In genomic region chr3:65833761-65834505, GRCh38 we compare ENCODE assay signal across 11 cellular contexts.
DNase-seq lines count a peak whose midpoint lies in the region; ATAC-seq, FAIRE-seq and TF ChIP-seq lines count a peak whose summit lies in the region.
"Had no signal": no experiment of that assay in that cellular context is flagged by ENCODE, and none has a peak within 500 bp of the region (broad histone marks: within the 10 kb centered on the region; RNA-seq: fewer than 3 reads in every experiment).

No MANE protein-coding gene starts in this region.

- CTCF ChIA-PET in GM12878 (lab: Yijun Ruan, JAX) = interaction anchor here (0.7 to 1.5 kb wide), 4 partner anchors 11 to 51 kb away, joined by 3 to 4 read pairs (median 3); no protein-coding TSS in a partner anchor

- TF ChIP-seq POLR2A in GM12878 (IDR thresholded peaks at IDR 0.05; ENCODE audit: low read depth, low read length) = no peak
- no peak for TF ChIP-seq POLR2A in spleen (IDR thresholded peaks at IDR 0.05)

- no peak for TF ChIP-seq CTCF in AG10803 (conservative IDR thresholded peaks at IDR 0.05; ENCODE audit: low read length)
- no peak for TF ChIP-seq CTCF in GM12878 (IDR thresholded peaks at IDR 0.05 in 2 of 3, conservative IDR thresholded peaks at IDR 0.05 in 1 of 3; ENCODE audit: control insufficient read depth in 2 of 3, extremely low read depth in 1 of 3, insufficient read depth in 1 of 3, low read depth in 3 of 3, low read length in 3 of 3)
- TF ChIP-seq CTCF in keratinocyte (optimal IDR thresholded peaks at IDR 0.05 in 1 of 3, IDR thresholded peaks at IDR 0.05 in 1 of 3, conservative IDR thresholded peaks at IDR 0.05 in 1 of 3; ENCODE audit: extremely low read depth in 1 of 3, insufficient read depth in 2 of 3, low read length in 3 of 3) = no peak
- TF ChIP-seq CTCF in spleen (IDR thresholded peaks at IDR 0.05 in 8 of 11, conservative IDR thresholded peaks at IDR 0.05 in 3 of 11) = no peak
- no peak for TF ChIP-seq CTCF in colonic mucosa (IDR thresholded peaks at IDR 0.05)

- H3K9me1 ChIP-seq in keratinocyte (ENCODE audit: control insufficient read depth, extremely low read depth, insufficient read depth, low read length) = no peaks in the 10 kb centered on the region

- H2AFZ ChIP-seq in GM12878 (ENCODE audit: control insufficient read depth, low read depth, low read length) = no peak overlapping the region
- H2AFZ ChIP-seq in keratinocyte (ENCODE audit: control insufficient read depth, low read length) = peak overlapping the region; percentile 28

- POLR2A ChIA-PET in GM12878 (lab: Charles Lee) = no interaction called here

- BruUV-seq in GM12878 (replicated peaks; lab: Mats Ljungman, UMichigan) = no TSS peak

- DNase-seq in AG10803 (ENCODE audit: low read depth) (peak; percentile 74), HTR-8/SVneo (ENCODE audit: insufficient read length, low spot score) (no peak), GM12878 (ENCODE audit: low read depth, low spot score) (no peak), keratinocyte (ENCODE audit: low read depth, low spot score) (no peak), NCI-H524 treated with DMSO at 0.1 percent for 48 hours (lab: John Stamatoyannopoulos, UW) (no peak), spleen (no peak), colonic mucosa (no peak), MG63 (no peak)
- DNase-seq: activated gamma-delta T cell, C1 segment of cervical spinal cord, NCI-H1048 had no signal

- dilution Hi-C loops in keratinocyte (cut with MboI; ENCODE audit: extremely low pct_ligation_motif_present, low sequenced_read_pairs) = no loop called here

- H3K4me2 ChIP-seq in GM12878 (ENCODE audit: control insufficient read depth, insufficient read depth) (peak overlapping the region; percentile 38; the same call in 1 of the 2 replicates), keratinocyte (ENCODE audit: control insufficient read depth, extremely low read depth, insufficient read depth, low read depth, low read length) (peak overlapping the region; percentile 63)

- H3K79me2 ChIP-seq in GM12878 (ENCODE audit: control insufficient read depth, insufficient read depth, low read length) = no peaks in the 10 kb centered on the region
- H3K79me2 ChIP-seq in keratinocyte (ENCODE audit: control insufficient read depth, insufficient read depth, low read length) = no peaks in the 10 kb centered on the region

- H3K36me3 ChIP-seq in GM12878 (ENCODE audit: control insufficient read depth in 2 of 2, insufficient read depth in 2 of 2, low read length in 1 of 2) (no peaks in the 10 kb centered on the region), keratinocyte (ENCODE audit: control insufficient read depth in 2 of 2, extremely low read depth in 1 of 2, insufficient read depth in 2 of 2, low read length in 2 of 2) (no peaks in the 10 kb centered on the region), spleen (no peaks in the 10 kb centered on the region), colonic mucosa (no peaks in the 10 kb centered on the region), MG63 (no peaks in the 10 kb centered on the region)

- H3K9ac ChIP-seq in GM12878 (ENCODE audit: control insufficient read depth, insufficient read depth, low read length) (no peak overlapping the region), keratinocyte (ENCODE audit: control insufficient read depth, extremely low read depth, insufficient read depth, low read length) (no peak overlapping the region), colonic mucosa (ENCODE audit: low read depth in 2 of 2, low read length in 2 of 2) (no peak overlapping the region)

- ATAC-seq in GM12878 = no peak

- H3K4me3 ChIP-seq in AG10803 (ENCODE audit: low read length) = no peak overlapping the region
- no peak overlapping the region for H3K4me3 ChIP-seq in GM12878
- no peak overlapping the region for H3K4me3 ChIP-seq in keratinocyte (ENCODE audit: control insufficient read depth in 2 of 3, extremely low read depth in 1 of 3, insufficient read depth in 2 of 3, low read depth in 1 of 3, low read length in 3 of 3)
- no peak overlapping the region for H3K4me3 ChIP-seq in spleen
- H3K4me3 ChIP-seq in colonic mucosa = no peak overlapping the region
- no peak overlapping the region for H3K4me3 ChIP-seq in MG63

- no peak overlapping the region for H3K27ac ChIP-seq in GM12878 (ENCODE audit: control insufficient read depth, insufficient read depth)
- peak overlapping the region; percentile 50 for H3K27ac ChIP-seq in keratinocyte (ENCODE audit: control insufficient read depth, insufficient read depth, low read length)
- no peak overlapping the region for H3K27ac ChIP-seq in spleen
- H3K27ac ChIP-seq in colonic mucosa = no peak overlapping the region

- peaks cover 11% of the 10 kb centered on the region for H3K4me1 ChIP-seq in GM12878 (ENCODE audit: control insufficient read depth, insufficient read depth, low read length)
- H3K4me1 ChIP-seq in keratinocyte (ENCODE audit: control insufficient read depth, extremely low read depth, insufficient read depth, low read length) = peaks cover 21% of the 10 kb centered on the region
- peaks cover 0 to 25% (median 4%) of the 10 kb centered on the region in 6 donors for H3K4me1 ChIP-seq in spleen
- H3K4me1 ChIP-seq in colonic mucosa = no peaks in the 10 kb centered on the region

- H3K9me3 ChIP-seq in GM12878 (replicated peaks; ENCODE audit: control insufficient read depth, insufficient read depth, low read length) = no peaks in the 10 kb centered on the region; the same call in 2 of the 3 replicates
- no peaks in the 10 kb centered on the region for H3K9me3 ChIP-seq in keratinocyte (ENCODE audit: control insufficient read depth, low read depth, low read length)
- H3K9me3 ChIP-seq in spleen = no peaks in the 10 kb centered on the region
- H3K9me3 ChIP-seq in colonic mucosa = no peaks in the 10 kb centered on the region
- no peaks in the 10 kb centered on the region for H3K9me3 ChIP-seq in MG63

- no peaks in the 10 kb centered on the region for H4K20me1 ChIP-seq in GM12878 (ENCODE audit: control insufficient read depth, insufficient read depth)
- no peaks in the 10 kb centered on the region for H4K20me1 ChIP-seq in keratinocyte (ENCODE audit: control insufficient read depth, extremely low read depth, insufficient read depth, low read length)

- SMC1A ChIA-PET in GM12878 (lab: Charles Lee; ENCODE audit: uncharacterized antibody, unreplicated experiment) = interaction anchor here (1.3 kb wide), 1 partner anchor 14 kb away, joined by 3 read pairs; no protein-coding TSS in a partner anchor

- FAIRE-seq in HTR-8/SVneo (lab: Jason Lieb, UNC) (peak; percentile 28), GM12878 (lab: Jason Lieb, UNC) (no peak), keratinocyte (lab: Jason Lieb, UNC) (peak; percentile 89)

- intact Hi-C loops in GM12878 (cut with micrococcal nuclease; ENCODE audit: unreplicated experiment) = loop anchor here (1.0 kb wide), 1 partner anchor 31 kb away; no protein-coding TSS in a partner anchor
- intact Hi-C loops in spleen (cut with DNase I; ENCODE audit: low total_unique reads) = no loop called here
- intact Hi-C loops in colonic mucosa (cut with DNase I) = no loop called here

- no peak for TF ChIP-seq RAD21 in GM12878 (IDR thresholded peaks at IDR 0.05; ENCODE audit: insufficient read depth, low read depth, low read length)

- WGBS in GM12878 (ENCODE audit: insufficient coverage, insufficient replicate concordance, low lambda C conversion rate, missing lambda C conversion rate) = 0% methylated on average over 2 of the region's 2 CpGs
- WGBS in spleen, 5 donors = 66 to 85% (median 70%) methylated on average over 2 of the region's 2 CpGs

- RAD21 ChIA-PET in GM12878 (lab: Charles Lee; ENCODE audit: unreplicated experiment) = no interaction called here

- no peaks in the 10 kb centered on the region for H3K27me3 ChIP-seq in GM12878 (replicated peaks in 1 of 2; ENCODE audit: control insufficient read depth in 2 of 2, insufficient read depth in 2 of 2, low read length in 1 of 2)
- no peaks in the 10 kb centered on the region for H3K27me3 ChIP-seq in keratinocyte (ENCODE audit: control insufficient read depth, extremely low read depth, insufficient read depth, low read length)
- no peaks in the 10 kb centered on the region for H3K27me3 ChIP-seq in spleen (replicated peaks in 1 of 7)
- H3K27me3 ChIP-seq in colonic mucosa = no peaks in the 10 kb centered on the region
- no peaks in the 10 kb centered on the region for H3K27me3 ChIP-seq in MG63

- TF ChIP-seq EP300 in GM12878 (IDR thresholded peaks at IDR 0.05; ENCODE audit: borderline replicate concordance in 1 of 2, control insufficient read depth in 1 of 2, low read depth in 2 of 2, low read length in 2 of 2) = no peak

- in situ Hi-C loops in GM12878 (cut with MboI) = no loop called here

TF ChIP-seq in GM12878, 131 proteins besides CTCF, POLR2A, EP300 and RAD21 (continues in another document):
- TF ChIP-seq KDM1A (IDR thresholded peaks at IDR 0.05; ENCODE audit: borderline replicate concordance) (no peak), SIX5 (IDR thresholded peaks at IDR 0.05; ENCODE audit: low read depth, low read length, severe bottlenecking) (no peak), ZNF24 (IDR thresholded peaks at IDR 0.05) (no peak), ZNF217 (IDR thresholded peaks at IDR 0.05) (no peak), DPF2 (IDR thresholded peaks at IDR 0.05) (no peak), ZSCAN29 (IDR thresholded peaks at IDR 0.05) (no peak), NRF1 (conservative IDR thresholded peaks at IDR 0.05; ENCODE audit: low read depth, low read length) (no peak), ZBTB11 (CRISPR knock-in tag; IDR thresholded peaks at IDR 0.05) (no peak), KAT2A (conservative IDR thresholded peaks at IDR 0.05; ENCODE audit: control insufficient read depth, low read depth, low read length) (no peak)
